1 cellular context compared by ENCODE assay signal in genomic region chr10:113322843-113323242, GRCh38.
TF ChIP-seq lines count a peak whose summit lies in the region.

No MANE protein-coding gene starts in this region.

TF ChIP-seq in HepG2, 621 proteins besides CTCF, POLR2A, EP300 and RAD21:
- TF ChIP-seq HMG20A (CRISPR knock-in tag; IDR thresholded peaks at IDR 0.05; ENCODE audit: borderline replicate concordance) = no peak
- TF ChIP-seq ZNF660 (CRISPR knock-in tag; IDR thresholded peaks at IDR 0.05; ENCODE audit: borderline replicate concordance, low read depth) = no peak
- TF ChIP-seq ZNF382 (CRISPR knock-in tag; IDR thresholded peaks at IDR 0.05; ENCODE audit: borderline replicate concordance) = no peak
- no peak for TF ChIP-seq SMC3 (IDR thresholded peaks at IDR 0.05; ENCODE audit: low read length)
- TF ChIP-seq MAFK (conservative IDR thresholded peaks at IDR 0.05 in 1 of 2, IDR thresholded peaks at IDR 0.05 in 1 of 2; ENCODE audit: low read length in 2 of 2) = no peak
- no peak for TF ChIP-seq ZNF18 (CRISPR knock-in tag; IDR thresholded peaks at IDR 0.05; ENCODE audit: insufficient replicate concordance)
- TF ChIP-seq HNRNPL (IDR thresholded peaks at IDR 0.05; ENCODE audit: low read depth, low read length) = no peak
- no peak for TF ChIP-seq ZNF510 (CRISPR knock-in tag; IDR thresholded peaks at IDR 0.05; ENCODE audit: low read depth)
- TF ChIP-seq BCL3 (CRISPR knock-in tag; IDR thresholded peaks at IDR 0.05) = no peak
- TF ChIP-seq KMT2A (CRISPR knock-in tag; IDR thresholded peaks at IDR 0.05) = no peak
- no peak for TF ChIP-seq SOX13 (IDR thresholded peaks at IDR 0.05)
- TF ChIP-seq SOX13 (CRISPR knock-in tag; conservative IDR thresholded peaks at IDR 0.05 in 1 of 2, IDR thresholded peaks at IDR 0.05 in 1 of 2) = no peak
